In genomic region chr10:761376-761775, GRCh38 we compare ENCODE assay signal across 1 cellular context.
TF ChIP-seq lines count a peak whose summit lies in the region.

No MANE protein-coding gene starts in this region.

TF ChIP-seq in GM12878, 131 proteins besides CTCF, POLR2A, EP300 and RAD21 (continued from another document):
- TF ChIP-seq, protein P1, sequence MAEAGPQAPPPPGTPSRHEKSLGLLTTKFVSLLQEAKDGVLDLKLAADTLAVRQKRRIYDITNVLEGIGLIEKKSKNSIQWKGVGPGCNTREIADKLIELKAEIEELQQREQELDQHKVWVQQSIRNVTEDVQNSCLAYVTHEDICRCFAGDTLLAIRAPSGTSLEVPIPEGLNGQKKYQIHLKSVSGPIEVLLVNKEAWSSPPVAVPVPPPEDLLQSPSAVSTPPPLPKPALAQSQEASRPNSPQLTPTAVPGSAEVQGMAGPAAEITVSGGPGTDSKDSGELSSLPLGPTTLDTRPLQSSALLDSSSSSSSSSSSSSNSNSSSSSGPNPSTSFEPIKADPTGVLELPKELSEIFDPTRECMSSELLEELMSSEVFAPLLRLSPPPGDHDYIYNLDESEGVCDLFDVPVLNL (IDR thresholded peaks at IDR 0.05; ENCODE audit: low read depth, low read length): no peak
- TF ChIP-seq ZNF622 (IDR thresholded peaks at IDR 0.05): no peak
- TF ChIP-seq FOS (IDR thresholded peaks at IDR 0.05; ENCODE audit: borderline replicate concordance, extremely low read depth, insufficient read length): no peak
